ENCODE assay signal across 29 cellular contexts in genomic region chr2:106628377-106628776, GRCh38.
A peak's percentile ranks its signal among the peaks of the same experiment; 100 is the strongest.
DNase-seq lines count a peak whose midpoint lies in the region; ATAC-seq, FAIRE-seq and TF ChIP-seq lines count a peak whose summit lies in the region.
"Had no signal": no experiment of that assay in that cellular context is flagged by ENCODE, and none has a peak within 500 bp of the region (broad histone marks: within the 10 kb centered on the region; RNA-seq: fewer than 3 reads in every experiment).

No MANE protein-coding gene starts in this region.

- H3K27ac ChIP-seq in HepG2 (ENCODE audit: extremely low read length, insufficient read depth, low read length) = no peak overlapping the region
- H3K27ac ChIP-seq in right lobe of liver = no peak overlapping the region
- H3K27ac ChIP-seq: 22Rv1; A549; BLaER1; BLaER1 treated with 17β-estradiol and CSF1 and Interleukin-3, amounts not matched to agents 10 nM and 100 nM; C4-2B had no signal

- no peak overlapping the region for H3K4me3 ChIP-seq in HepG2 (replicated peaks in 1 of 3; ENCODE audit: insufficient read depth in 1 of 3, low read depth in 2 of 3, low read length in 3 of 3)
- no peak overlapping the region for H3K4me3 ChIP-seq in right lobe of liver
- H3K4me3 ChIP-seq: A549; BLaER1; BLaER1 treated with 17β-estradiol and CSF1 and Interleukin-3, amounts not matched to agents 10 nM and 100 nM had no signal

- no TSS peak for BruUV-seq in HepG2 (replicated peaks; lab: Mats Ljungman, UMichigan)

- H3K9me3 ChIP-seq in HepG2 (ENCODE audit: low read length) (peaks cover 24% of the 10 kb centered on the region), right lobe of liver (no peaks in the 10 kb centered on the region)
- H3K9me3 ChIP-seq: BE2C had no signal

- TF ChIP-seq EP300 in HepG2 (IDR thresholded peaks at IDR 0.05; ENCODE audit: low read depth in 2 of 2, low read length in 2 of 2) (no peak), HepG2 (CRISPR knock-in tag; IDR thresholded peaks at IDR 0.05; ENCODE audit: borderline replicate concordance) (no peak)

- DNase-seq in HepG2 (ENCODE audit: low spot score) (no peak), right lobe of liver (no peak)
- DNase-seq: 8988T; ACHN; AML-193; BE2C; C1 segment of cervical spinal cord; Caco-2; Calu3; CD4-positive, alpha-beta memory T cell; CD4-positive, alpha-beta T cell; CD4-positive, CD25-positive, alpha-beta regulatory T cell; CD8-positive, alpha-beta memory T cell; CD8-positive, alpha-beta T cell; COR-L47; DMS 273 treated with DMSO at 0.1 percent for 48 hours; DMS153; DMS53; DMS79; DMS79 treated with DMSO at 0.1 percent for 48 hours; DND-41; EL had no signal

- H4K20me1 ChIP-seq in HepG2 (ENCODE audit: insufficient read depth, low read length) = no peaks in the 10 kb centered on the region
- H4K20me1 ChIP-seq: BLaER1; BLaER1 treated with 17β-estradiol and CSF1 and Interleukin-3, amounts not matched to agents 10 nM and 100 nM had no signal

- H3K4me2 ChIP-seq in HepG2 (ENCODE audit: low read depth, low read length) = no peak overlapping the region
- H3K4me2 ChIP-seq: A549; BLaER1; BLaER1 treated with 17β-estradiol and CSF1 and Interleukin-3, amounts not matched to agents 10 nM and 100 nM had no signal

- H3K27me3 ChIP-seq in HepG2 (ENCODE audit: control insufficient read depth in 1 of 2, insufficient read depth in 2 of 2, low read length in 2 of 2) (no peaks in the 10 kb centered on the region), right lobe of liver (no peaks in the 10 kb centered on the region)
- H3K27me3 ChIP-seq: BE2C; BLaER1; BLaER1 treated with 17β-estradiol and CSF1 and Interleukin-3, amounts not matched to agents 10 nM and 100 nM had no signal

- H2AFZ ChIP-seq in HepG2 (ENCODE audit: low read length) = no peak overlapping the region

- TF ChIP-seq CTCF in HepG2 (CRISPR knock-in tag; IDR thresholded peaks at IDR 0.05) (no peak), right lobe of liver (IDR thresholded peaks at IDR 0.05) (no peak)

- POLR2A ChIA-PET in HepG2 (lab: Yijun Ruan, JAX) = no interaction called here

- H3K79me2 ChIP-seq in HepG2 (ENCODE audit: insufficient read depth, low read length) = no peaks in the 10 kb centered on the region

- in situ Hi-C loops in HepG2 (cut with HindIII; ENCODE audit: extremely low pct_ligation_motif_present, low pct_unique_long_range_greater_than_20kb) = loop anchor here (25.0 kb wide), 1 partner anchor 1534 kb away; no protein-coding TSS in a partner anchor

- H3K9ac ChIP-seq in HepG2 (ENCODE audit: insufficient read depth, low read depth, low read length) = no peak overlapping the region
- H3K9ac ChIP-seq: BLaER1; BLaER1 treated with 17β-estradiol and CSF1 and Interleukin-3, amounts not matched to agents 10 nM and 100 nM had no signal

- TF ChIP-seq RAD21 in HepG2 (CRISPR knock-in tag; IDR thresholded peaks at IDR 0.05) = no peak

- ATAC-seq in HepG2 = no peak
- ATAC-seq in right lobe of liver = no peak
- ATAC-seq: A549; CD8-positive, alpha-beta T cell had no signal

- intact Hi-C loops in HepG2 (cut with micrococcal nuclease; ENCODE audit: unreplicated experiment) (no loop called here), right lobe of liver (cut with DNase I) (no loop called here)

- TF ChIP-seq POLR2A in HepG2 (IDR thresholded peaks at IDR 0.05; ENCODE audit: insufficient read depth in 1 of 2, low read depth in 2 of 2, low read length in 2 of 2) (no peak), right lobe of liver (IDR thresholded peaks at IDR 0.05) (no peak)

- CTCF ChIA-PET in HepG2 (lab: Yijun Ruan, JAX; ENCODE audit: low intra/inter-chr PET ratio, low total read pairs) = no interaction called here

- WGBS in HepG2 (ENCODE audit: low lambda C conversion rate) = 0% methylated on average over 3 of the region's 3 CpGs
- 91% methylated on average over 3 of the region's 3 CpGs for WGBS in right lobe of liver (ENCODE audit: insufficient coverage, low coverage, low lambda C conversion rate, missing lambda C conversion rate)

- H3K36me3 ChIP-seq in HepG2 (replicated peaks in 1 of 2; ENCODE audit: control insufficient read depth in 1 of 2, insufficient read depth in 2 of 2, low read length in 2 of 2) (no peaks in the 10 kb centered on the region), right lobe of liver (no peaks in the 10 kb centered on the region)
- H3K36me3 ChIP-seq: BE2C, BLaER1 had no signal

- H3K4me1 ChIP-seq in HepG2 (ENCODE audit: insufficient read depth, low read length) (no peaks in the 10 kb centered on the region), right lobe of liver (no peaks in the 10 kb centered on the region)
- H3K4me1 ChIP-seq: A549; BE2C; BLaER1; BLaER1 treated with 17β-estradiol and CSF1 and Interleukin-3, amounts not matched to agents 10 nM and 100 nM; Caco-2 had no signal

- FAIRE-seq in HepG2 (lab: Jason Lieb, UNC) = no peak
- FAIRE-seq: A204.1, A549, D721Med had no signal

TF ChIP-seq in HepG2, 621 proteins besides CTCF, POLR2A, EP300 and RAD21:
- TF ChIP-seq ZC3H13 (CRISPR knock-in tag; IDR thresholded peaks at IDR 0.05) = no peak
- TF ChIP-seq HIVEP1 (CRISPR knock-in tag; IDR thresholded peaks at IDR 0.05) = no peak
- peak; percentile 97 for TF ChIP-seq ZNF124 (CRISPR knock-in tag; IDR thresholded peaks at IDR 0.05)
